Comparison of ENCODE assay signal across 9 cellular contexts in the genomic region with DNA sequence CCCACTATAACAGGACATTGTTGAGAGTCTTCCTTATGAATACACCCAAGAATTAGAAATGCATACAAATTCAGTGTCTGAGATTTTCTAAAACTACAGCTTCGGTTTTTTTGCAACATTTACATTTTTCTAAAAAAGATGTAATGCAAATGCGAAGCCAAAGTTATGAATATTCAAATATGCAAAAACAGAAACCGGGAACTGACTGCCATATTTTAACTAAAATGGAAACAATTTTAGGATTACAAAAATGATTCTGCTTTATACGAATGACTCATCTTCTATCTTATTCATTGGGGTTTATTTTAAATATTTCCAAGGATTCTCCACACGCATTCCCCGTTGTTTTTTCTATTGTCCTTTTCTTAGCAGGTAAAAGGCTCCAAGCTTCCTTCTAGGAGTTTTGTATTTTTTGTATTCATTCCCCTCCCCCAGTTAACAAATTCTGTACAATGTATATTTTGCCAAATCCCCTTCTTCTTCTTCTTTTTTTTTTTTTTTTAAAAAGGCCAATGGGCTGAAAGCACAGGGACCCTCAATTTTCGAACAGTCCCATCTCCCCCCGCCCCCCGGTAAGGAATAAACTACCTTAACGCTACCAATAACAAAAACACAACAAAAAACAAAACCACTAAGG. TPM values are rescaled to one million over a fixed set of nuclear protein-coding genes. Genes with fewer than 3 reads are reported as not detected.
DNase-seq lines count a peak whose midpoint lies in the region; ATAC-seq and TF ChIP-seq lines count a peak whose summit lies in the region.
"Had no signal": no experiment of that assay in that cellular context is flagged by ENCODE, and none has a peak within 500 bp of the region (broad histone marks: within the 10 kb centered on the region; RNA-seq: fewer than 3 reads in every experiment).

No MANE protein-coding gene starts in this region.

- H3K27me3 ChIP-seq in esophagus (ENCODE audit: control insufficient read depth in 1 of 2, insufficient read depth in 2 of 2, low read length in 2 of 2) = no peaks in the 10 kb centered on the region
- no peaks in the 10 kb centered on the region for H3K27me3 ChIP-seq in psoas muscle (ENCODE audit: insufficient read depth in 3 of 3, low read length in 2 of 3)

- no peaks in the 10 kb centered on the region for H3K9me3 ChIP-seq in OCI-LY7 (ENCODE audit: low read length)
- no peaks in the 10 kb centered on the region for H3K9me3 ChIP-seq in esophagus (ENCODE audit: control insufficient read depth in 2 of 2, insufficient read depth in 1 of 2, low read depth in 1 of 2, low read length in 1 of 2)
- no peaks in the 10 kb centered on the region for H3K9me3 ChIP-seq in psoas muscle

- BruUV-seq in OCI-LY7 (replicated peaks; lab: Mats Ljungman, UMichigan) = TSS peak; percentile 72

- ATAC-seq in psoas muscle (no peak), HG02981 (IDR thresholded peaks at IDR 0.05; ENCODE audit: unreplicated experiment) (no peak)

- H3K4me2 ChIP-seq in OCI-LY7 (ENCODE audit: low read length) = peak overlapping the region; percentile 88

- H4K20me1 ChIP-seq in OCI-LY7 (ENCODE audit: insufficient read depth, low read length) = peaks cover 19% of the 10 kb centered on the region

- peaks cover 49% of the 10 kb centered on the region for H3K79me2 ChIP-seq in OCI-LY7 (ENCODE audit: insufficient read depth, low read depth, low read length)

- peak overlapping the region; percentile 38; the same call in 1 of the 2 replicates for H2AFZ ChIP-seq in OCI-LY7 (ENCODE audit: low read length)

- WGBS in esophagus, 2 donors = 1 to 2% methylated on average over 10 of the region's 10 CpGs
- WGBS in psoas muscle, 3 donors = 4 to 7% (median 7%) methylated on average over 10 of the region's 10 CpGs

- intact Hi-C loops in OCI-LY7 (cut with micrococcal nuclease; ENCODE audit: unreplicated experiment) = loop anchor here (1.0 to 10.0 kb wide), 4 partner anchors 50 to 610 kb away; partner anchors contain the start of genes LAMC1 and TSEN15
- intact Hi-C loops in psoas muscle (cut with DNase I) = loop anchor here in 1 of 2 donors (2.0 to 10.0 kb wide), 2 partner anchors 162 to 1040 kb away; partner anchors contain the start of gene SMG7
- intact Hi-C loops in posterior cingulate gyrus (cut with DNase I) = loop anchor here (5.0 kb wide), 2 partner anchors 162 to 283 kb away; partner anchors contain the start of gene SMG7

- POLR2A ChIA-PET in OCI-LY7 (lab: Charles Lee) = interaction anchor here (0.6 to 1.5 kb wide), 10 partner anchors 8 to 750 kb away, joined by 3 to 15 read pairs (median 3); partner anchors contain the start of gene TSEN15

- no peaks in the 10 kb centered on the region for H3K9me2 ChIP-seq in OCI-LY7 (ENCODE audit: insufficient read depth, low read length)

- H3K36me3 ChIP-seq in OCI-LY7 (ENCODE audit: insufficient read depth, low read length) (peaks cover 36% of the 10 kb centered on the region), esophagus (ENCODE audit: control insufficient read depth in 2 of 2, insufficient read depth in 2 of 2, low read length in 1 of 2) (no peaks in the 10 kb centered on the region), psoas muscle (ENCODE audit: insufficient read depth in 1 of 2, low read depth in 1 of 2) (peaks cover 0 to 29% of the 10 kb centered on the region in 2 donors)

- peaks cover 32% of the 10 kb centered on the region for H3K4me1 ChIP-seq in OCI-LY7 (ENCODE audit: insufficient read depth, low read length, poor library complexity, severe bottlenecking)
- H3K4me1 ChIP-seq in esophagus (ENCODE audit: control insufficient read depth in 2 of 2, insufficient read depth in 2 of 2, low read length in 1 of 2) = peaks cover 0 to 3% of the 10 kb centered on the region in 2 donors
- peaks cover 35% of the 10 kb centered on the region for H3K4me1 ChIP-seq in psoas muscle

- H3K4me3 ChIP-seq in GM12864 (ENCODE audit: low read depth, low read length) (peak overlapping the region; percentile 88), OCI-LY7 (ENCODE audit: low read depth, low read length, poor library complexity, severe bottlenecking) (peak overlapping the region; percentile 94), esophagus (ENCODE audit: low read depth in 1 of 2, low read length in 2 of 2) (peak overlapping the region; percentile 74 to 87), psoas muscle (peak overlapping the region; percentile 90)

- CTCF ChIA-PET in OCI-LY7 (lab: Charles Lee; ENCODE audit: unreplicated experiment) = no interaction called here

- no peak for DNase-seq in GM12864 (ENCODE audit: low read depth)
- peak; percentile 45 for DNase-seq in OCI-LY7 (ENCODE audit: low spot score)
- no peak for DNase-seq in psoas muscle
- no peak for DNase-seq in posterior cingulate gyrus
- no peak for DNase-seq in AML-193 (lab: John Stamatoyannopoulos, UW)
- DNase-seq in cerebellum (ENCODE audit: low spot score) = no peak

- no peak for TF ChIP-seq CTCF in GM12864 (IDR thresholded peaks at IDR 0.05; ENCODE audit: low read depth, low read length, missing control alignments)
- TF ChIP-seq CTCF in OCI-LY7 (conservative IDR thresholded peaks at IDR 0.05; ENCODE audit: low read length) = no peak
- TF ChIP-seq CTCF in psoas muscle (IDR thresholded peaks at IDR 0.05) = no peak

- peak overlapping the region; percentile 75 for H3K27ac ChIP-seq in OCI-LY7 (ENCODE audit: low read depth, low read length, poor library complexity, severe bottlenecking)
- H3K27ac ChIP-seq in esophagus (ENCODE audit: low read depth in 2 of 2, low read length in 1 of 2) = peak overlapping the region; percentile 96 to 98
- H3K27ac ChIP-seq in psoas muscle = peak overlapping the region; percentile 87

RNA-seq across cellular contexts. Expression of gene ARPC5, which starts 1.0 kb away (rescaled TPM):
- 116 and 148 TPM in 2 replicates for total RNA-seq in OCI-LY7 (2014; rRNA removed; shearing (Covaris generic))
- total RNA-seq in OCI-LY7 (2022) (132 and 133 TPM in 2 replicates), psoas muscle (10 to 100 TPM; 11.6 to 17.1 (median 12.7) TPM), cerebellum (47.4 TPM)
- polyA plus RNA-seq in esophagus (10 to 100 TPM; 77.7 to 90.3 TPM), psoas muscle (10 to 100 TPM; 13.9 to 31.8 (median 16.4) TPM)

RNA-seq across cellular contexts. Expression of gene APOBEC4, which starts 18.6 kb away (rescaled TPM):
- total RNA-seq in OCI-LY7 (2014; rRNA removed; shearing (Covaris generic)) = not detected in 2 replicates
- total RNA-seq in OCI-LY7 (2022) (not detected in 2 replicates), psoas muscle (not detected), cerebellum (not detected)
- polyA plus RNA-seq in esophagus (not detected), psoas muscle (not detected)
- total RNA-seq: SK-MEL-5 had no signal

RNA-seq across cellular contexts. Expression of gene NCF2, which starts 44.3 kb away (rescaled TPM):
- total RNA-seq in OCI-LY7 (2014; rRNA removed; shearing (Covaris generic)) = 4.0 and 5.0 TPM in 2 replicates
- total RNA-seq in OCI-LY7 (2022) (13.5 and 17.4 TPM in 2 replicates), psoas muscle (1 to 10 TPM; 2.3 to 4.3 (median 3.0) TPM), cerebellum (2.5 TPM)
- polyA plus RNA-seq in esophagus (1 to 10 TPM; 3.4 to 3.9 TPM), psoas muscle (under 1 TPM; 0.51 to 0.83 (median 0.80) TPM)
